10 cellular contexts compared by ENCODE assay signal in the genomic region with DNA sequence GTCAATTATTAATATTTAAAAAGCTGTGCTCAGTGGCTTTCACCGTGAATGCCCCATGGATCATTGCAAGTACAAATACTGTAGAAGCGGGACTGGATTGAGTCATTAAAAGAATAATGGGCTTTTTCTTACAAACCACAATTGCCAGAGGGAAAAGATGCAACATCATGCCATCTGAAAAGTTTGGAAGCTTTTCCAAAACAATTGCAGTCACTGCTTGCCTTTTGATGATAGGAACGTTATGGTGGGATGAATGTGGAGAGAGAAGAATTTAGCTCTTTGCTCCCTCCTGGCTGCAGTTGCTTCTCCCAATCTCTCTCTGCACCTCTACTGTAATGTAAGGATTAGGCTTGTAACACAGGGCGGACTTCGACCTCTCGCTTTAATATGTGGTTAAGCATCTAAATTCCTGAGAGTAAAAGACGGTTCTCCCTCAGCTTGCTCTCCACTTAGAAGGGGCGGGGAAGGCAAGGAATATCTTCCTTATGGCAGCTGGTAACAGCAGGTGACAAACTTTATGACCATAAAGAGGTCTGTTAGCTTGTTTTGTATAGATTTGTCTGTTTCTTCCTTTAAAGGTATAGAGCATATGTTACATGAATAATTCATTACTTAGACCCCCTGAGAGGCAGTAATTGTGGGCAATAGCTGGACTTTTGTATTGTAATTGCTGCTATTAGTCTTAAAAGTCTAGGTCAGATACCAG.
DNase-seq lines count a peak whose midpoint lies in the region; ATAC-seq and TF ChIP-seq lines count a peak whose summit lies in the region.
"Had no signal": no experiment of that assay in that cellular context is flagged by ENCODE, and none has a peak within 500 bp of the region (broad histone marks: within the 10 kb centered on the region; RNA-seq: fewer than 3 reads in every experiment).

No MANE protein-coding gene starts in this region.

- H3K27me3 ChIP-seq in stomach = no peaks in the 10 kb centered on the region
- no peaks in the 10 kb centered on the region for H3K27me3 ChIP-seq in MG63

- H3K36me3 Mint-ChIP-seq in dendritic cell treated with granulocyte-macrophage colony-stimulating factor and Interleukin-4, amounts not matched to agents 40 ng/mL and 50 ng/mL, for 4 days (ENCODE audit: low read depth) = no peaks in the 10 kb centered on the region

- intact Hi-C loops in dendritic cell treated with granulocyte-macrophage colony-stimulating factor and Interleukin-4, amounts not matched to agents 40 ng/mL and 50 ng/mL, for 4 days (cut with micrococcal nuclease) = no loop called here
- intact Hi-C loops in stomach (cut with DNase I; ENCODE audit: low total_unique reads) = no loop called here

- no peaks in the 10 kb centered on the region for H3K36me3 ChIP-seq in stomach
- H3K36me3 ChIP-seq in MG63 = no peaks in the 10 kb centered on the region; the same call in 1 of the 2 replicates

- no peak overlapping the region for H3K27ac ChIP-seq in stomach

- no peak for TF ChIP-seq EP300 in stomach (IDR thresholded peaks at IDR 0.05)

- 39 to 67% (median 58%) methylated on average over 8 of the region's 8 CpGs for WGBS in stomach, 5 donors

- TF ChIP-seq CTCF in stomach (IDR thresholded peaks at IDR 0.05) = no peak

- peak overlapping the region; percentile 27 for H3K27ac Mint-ChIP-seq in dendritic cell treated with granulocyte-macrophage colony-stimulating factor and Interleukin-4, amounts not matched to agents 40 ng/mL and 50 ng/mL, for 4 days

- H3K4me1 Mint-ChIP-seq in dendritic cell treated with granulocyte-macrophage colony-stimulating factor and Interleukin-4, amounts not matched to agents 40 ng/mL and 50 ng/mL, for 4 days (ENCODE audit: low read depth) = peaks cover 58% of the 10 kb centered on the region

- peak; percentile 31 for DNase-seq in COLO668 (lab: John Stamatoyannopoulos, UW; ENCODE audit: unreplicated experiment)
- DNase-seq in NCI-H2081 treated with DMSO at 0.1 percent for 48 hours (lab: John Stamatoyannopoulos, UW) = peak; percentile 55
- DNase-seq in mucosa of gallbladder (ENCODE audit: low spot score) = peak; percentile 41
- DNase-seq in stomach = no peak
- DNase-seq in stimulated activated CD4-positive, alpha-beta T cell treated with anti-CD3 and anti-CD28 coated beads, Interleukin-1b, Interleukin-23, amount 100 ng/mL, for 48 hours = no peak
- DNase-seq in MG63 = no peak
- DNase-seq: aorta, NCI-H1436 had no signal

- ATAC-seq in HG03565 (IDR thresholded peaks at IDR 0.05; ENCODE audit: unreplicated experiment) = no peak

- no peak for TF ChIP-seq POLR2A in stomach (IDR thresholded peaks at IDR 0.05)

- H3K9me3 ChIP-seq in stomach (no peaks in the 10 kb centered on the region), MG63 (no peaks in the 10 kb centered on the region)

- peaks cover 3 to 48% (median 22%) of the 10 kb centered on the region in 4 donors for H3K4me1 ChIP-seq in stomach

- H3K9me3 Mint-ChIP-seq in dendritic cell treated with granulocyte-macrophage colony-stimulating factor and Interleukin-4, amounts not matched to agents 40 ng/mL and 50 ng/mL, for 4 days = no peaks in the 10 kb centered on the region

- H3K27me3 Mint-ChIP-seq in dendritic cell treated with granulocyte-macrophage colony-stimulating factor and Interleukin-4, amounts not matched to agents 40 ng/mL and 50 ng/mL, for 4 days = no peaks in the 10 kb centered on the region

- peak overlapping the region; percentile 26 for H3K4me3 Mint-ChIP-seq in dendritic cell treated with granulocyte-macrophage colony-stimulating factor and Interleukin-4, amounts not matched to agents 40 ng/mL and 50 ng/mL, for 4 days

- H3K4me3 ChIP-seq in stomach = no peak overlapping the region
- H3K4me3 ChIP-seq in MG63 = no peak overlapping the region

Comparison
In these comparisons a context has a peak if more than half of its experiments do, and no peak if none do; other contexts are left out.
1. DNase-seq: peak in COLO668 (single experiment), NCI-H2081 treated with DMSO at 0.1 percent for 48 hours (single experiment) and mucosa of gallbladder (single experiment); none in stomach (single experiment), stimulated activated CD4-positive, alpha-beta T cell treated with anti-CD3 and anti-CD28 coated beads, Interleukin-1b, Interleukin-23, amount 100 ng/mL, for 48 hours (single experiment) and MG63 (single experiment).